ENCODE assay signal across 19 cellular contexts in the genomic region with DNA sequence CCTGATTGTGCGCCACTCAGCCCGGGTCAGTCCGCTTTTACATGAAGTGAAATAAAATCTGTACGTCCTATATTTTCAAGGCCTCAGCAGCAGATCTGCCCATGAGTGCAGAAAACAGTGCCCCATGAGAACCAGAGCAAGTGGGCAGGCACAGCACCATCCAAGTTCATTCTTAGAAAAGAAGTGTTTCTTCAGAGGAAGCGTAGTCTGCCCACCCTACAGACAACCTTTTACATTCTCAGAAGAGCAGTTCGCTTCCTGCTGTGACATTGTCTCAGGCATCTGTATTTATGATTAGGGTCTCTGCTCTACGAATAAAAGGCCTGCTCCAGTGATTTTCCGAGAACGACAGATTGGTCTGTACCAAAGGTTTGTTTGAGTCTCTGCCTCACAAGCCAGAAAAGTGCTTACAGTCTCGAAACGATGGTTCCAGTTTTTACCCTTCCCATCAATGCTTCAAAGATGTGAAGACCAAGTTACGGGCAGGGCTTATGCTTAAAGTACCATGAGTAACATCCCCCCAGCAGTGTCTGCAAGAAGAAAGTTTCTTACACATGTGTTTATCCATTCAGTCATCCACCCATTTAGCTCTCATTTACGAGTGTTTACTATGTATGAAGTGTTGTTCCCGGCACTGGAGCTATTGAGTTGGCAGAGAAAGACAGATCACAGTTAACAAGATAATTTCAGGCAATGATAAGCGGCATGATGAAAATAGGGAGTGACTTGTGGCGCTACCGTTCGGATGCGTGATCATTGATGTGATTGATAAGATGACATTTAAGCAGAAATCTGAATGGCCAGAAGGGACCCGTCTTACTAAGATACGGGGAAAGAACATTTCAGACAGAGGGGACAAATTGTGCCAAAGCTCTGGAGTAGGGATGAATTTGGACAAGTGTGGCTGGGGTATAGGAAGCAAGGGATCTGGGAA. TPM values are rescaled to one million over a fixed set of nuclear protein-coding genes. Genes with fewer than 3 reads are reported as not detected.
DNase-seq lines count a peak whose midpoint lies in the region; ATAC-seq, FAIRE-seq and TF ChIP-seq lines count a peak whose summit lies in the region.
"Had no signal": no experiment of that assay in that cellular context is flagged by ENCODE, and none has a peak within 500 bp of the region (broad histone marks: within the 10 kb centered on the region; RNA-seq: fewer than 3 reads in every experiment).

No MANE protein-coding gene starts in this region.

- no peaks in the 10 kb centered on the region for H3K36me3 Mint-ChIP-seq in activated CD4-positive, alpha-beta T cell treated with anti-CD3 and anti-CD28 coated beads for 36 hours (ENCODE audit: low read depth)
- no peaks in the 10 kb centered on the region for H3K36me3 Mint-ChIP-seq in activated CD4-positive, alpha-beta T cell treated with anti-CD3 and anti-CD28 coated beads, Interleukin-2, amount 10 ng/mL, durations not matched to agents 24 days and 14 days (ENCODE audit: low read depth)
- H3K36me3 Mint-ChIP-seq in CD4-positive, alpha-beta memory T cell = no peaks in the 10 kb centered on the region
- H3K36me3 Mint-ChIP-seq in T-helper 17 cell (ENCODE audit: low read depth) = no peaks in the 10 kb centered on the region
- no peaks in the 10 kb centered on the region for H3K36me3 Mint-ChIP-seq in glutamatergic neuron (ENCODE audit: unreplicated experiment)

- FAIRE-seq in pancreas (lab: Jason Lieb, UNC) = no peak
- FAIRE-seq: A204.1 had no signal

- intact Hi-C loops in activated CD4-positive, alpha-beta T cell treated with anti-CD3 and anti-CD28 coated beads for 36 hours (cut with DNase I, micrococcal nuclease) = no loop called here
- intact Hi-C loops in activated CD4-positive, alpha-beta T cell treated with anti-CD3 and anti-CD28 coated beads, Interleukin-2, amount 10 ng/mL, durations not matched to agents 24 days and 14 days (cut with micrococcal nuclease) = no loop called here
- intact Hi-C loops in CD4-positive, alpha-beta memory T cell (cut with micrococcal nuclease) = no loop called here
- intact Hi-C loops in pancreas (cut with DNase I) = no loop called here

- 86 to 88% methylated on average over 21 of the region's 21 CpGs for WGBS in pancreas, 2 donors

- peak overlapping the region; percentile 22 for H3K4me2 ChIP-seq in neural cell (ENCODE audit: low read length)
- H3K4me2 ChIP-seq: BLaER1 treated with 17β-estradiol and CSF1 and Interleukin-3, amounts not matched to agents 10 nM and 100 nM had no signal

- no peaks in the 10 kb centered on the region for H3K4me1 ChIP-seq in CD4-positive, alpha-beta memory T cell (ENCODE audit: insufficient read depth, low read length)
- no peaks in the 10 kb centered on the region for H3K4me1 ChIP-seq in pancreas

- TF ChIP-seq RAD21 in neural cell (conservative IDR thresholded peaks at IDR 0.05) = no peak

- H3K4me1 Mint-ChIP-seq in activated CD4-positive, alpha-beta T cell treated with anti-CD3 and anti-CD28 coated beads for 36 hours = peaks cover 13% of the 10 kb centered on the region
- H3K4me1 Mint-ChIP-seq in activated CD4-positive, alpha-beta T cell treated with anti-CD3 and anti-CD28 coated beads, Interleukin-2, amount 10 ng/mL, durations not matched to agents 24 days and 14 days = peaks cover 12% of the 10 kb centered on the region
- H3K4me1 Mint-ChIP-seq in CD4-positive, alpha-beta memory T cell = no peaks in the 10 kb centered on the region
- H3K4me1 Mint-ChIP-seq in T-helper 17 cell (peaks cover 26% of the 10 kb centered on the region), glutamatergic neuron (ENCODE audit: low read depth, unreplicated experiment) (no peaks in the 10 kb centered on the region)

- no peak overlapping the region for H3K27ac ChIP-seq in CD4-positive, alpha-beta memory T cell (ENCODE audit: low read depth, low read length)
- H3K27ac ChIP-seq in neural cell (ENCODE audit: low read length) = no peak overlapping the region
- no peak overlapping the region for H3K27ac ChIP-seq in pancreas
- H3K27ac ChIP-seq: BLaER1 treated with 17β-estradiol and CSF1 and Interleukin-3, amounts not matched to agents 10 nM and 100 nM; GM23248 had no signal

- H3K27me3 ChIP-seq in CD4-positive, alpha-beta memory T cell (ENCODE audit: insufficient read depth, low read length) = no peaks in the 10 kb centered on the region
- H3K27me3 ChIP-seq in neural cell (ENCODE audit: insufficient read depth, low read depth, low read length) = no peaks in the 10 kb centered on the region
- H3K27me3 ChIP-seq in pancreas = no peaks in the 10 kb centered on the region
- H3K27me3 ChIP-seq: BLaER1 treated with 17β-estradiol and CSF1 and Interleukin-3, amounts not matched to agents 10 nM and 100 nM had no signal

- CTCF ChIA-PET in activated CD4-positive, alpha-beta T cell treated with anti-CD3 and anti-CD28 coated beads for 36 hours (lab: Charles Lee) = interaction anchor here (0.6 kb wide), 1 partner anchor 1824 kb away, joined by 3 read pairs; no protein-coding TSS in a partner anchor
- CTCF ChIA-PET in CD4-positive, alpha-beta memory T cell (lab: Charles Lee; ENCODE audit: partially characterized antibody) = interaction anchor here (0.5 to 1.1 kb wide), 3 partner anchors 9 to 21 kb away, joined by 3 to 4 read pairs (median 4); no protein-coding TSS in a partner anchor

- ATAC-seq in activated CD4-positive, alpha-beta T cell treated with anti-CD3 and anti-CD28 coated beads for 36 hours = peak; percentile 43
- peak; percentile 35 for ATAC-seq in T-helper 17 cell
- ATAC-seq in pancreas = no peak
- ATAC-seq: Panc1 had no signal

- POLR2A ChIA-PET in activated CD4-positive, alpha-beta T cell treated with anti-CD3 and anti-CD28 coated beads for 36 hours (lab: Charles Lee) = no interaction called here
- POLR2A ChIA-PET in CD4-positive, alpha-beta memory T cell (lab: Charles Lee; ENCODE audit: partially characterized antibody) = interaction anchor here (0.7 kb wide), 1 partner anchor 95 kb away, joined by 3 read pairs; no protein-coding TSS in a partner anchor

- DNase-seq in activated CD4-positive, alpha-beta T cell treated with anti-CD3 and anti-CD28 coated beads for 36 hours = no peak
- DNase-seq in activated CD4-positive, alpha-beta T cell treated with anti-CD3 and anti-CD28 coated beads, Interleukin-2, amount 10 ng/mL, durations not matched to agents 24 days and 14 days = no peak
- DNase-seq in CD4-positive, alpha-beta memory T cell = no peak
- DNase-seq in T-helper 17 cell = no peak
- no peak for DNase-seq in pancreas
- DNase-seq in glutamatergic neuron = no peak
- DNase-seq: COR-L47, DMS153, EL, GM23248, KBM-7, NCI-H1436, NCI-H2029, NCI-H2171 had no signal

- TF ChIP-seq CTCF in neural cell (IDR thresholded peaks at IDR 0.05; ENCODE audit: poor library complexity, severe bottlenecking) (no peak), pancreas (IDR thresholded peaks at IDR 0.05) (no peak), glutamatergic neuron (IDR thresholded peaks at IDR 0.05; ENCODE audit: partially characterized antibody, unreplicated experiment) (no peak)

- H3K4me3 Mint-ChIP-seq in activated CD4-positive, alpha-beta T cell treated with anti-CD3 and anti-CD28 coated beads for 36 hours = no peak overlapping the region
- H3K4me3 Mint-ChIP-seq in activated CD4-positive, alpha-beta T cell treated with anti-CD3 and anti-CD28 coated beads, Interleukin-2, amount 10 ng/mL, durations not matched to agents 24 days and 14 days = no peak overlapping the region
- peak overlapping the region in 5 of 8 donors; percentile 17 to 66 (median 50) for H3K4me3 Mint-ChIP-seq in CD4-positive, alpha-beta memory T cell
- peak overlapping the region; percentile 64 for H3K4me3 Mint-ChIP-seq in T-helper 17 cell
- no peak overlapping the region for H3K4me3 Mint-ChIP-seq in glutamatergic neuron (ENCODE audit: unreplicated experiment)

- no peaks in the 10 kb centered on the region for H3K36me3 ChIP-seq in CD4-positive, alpha-beta memory T cell (ENCODE audit: insufficient read depth, low read length)
- H3K36me3 ChIP-seq in neural cell (ENCODE audit: insufficient read depth, low read length) = no peaks in the 10 kb centered on the region
- no peaks in the 10 kb centered on the region for H3K36me3 ChIP-seq in pancreas
- H3K36me3 ChIP-seq: BLaER1 treated with 17β-estradiol and CSF1 and Interleukin-3, amounts not matched to agents 10 nM and 100 nM had no signal

- no peaks in the 10 kb centered on the region for H4K20me1 ChIP-seq in neural cell (ENCODE audit: insufficient read depth)
- H4K20me1 ChIP-seq: BLaER1 treated with 17β-estradiol and CSF1 and Interleukin-3, amounts not matched to agents 10 nM and 100 nM had no signal

- peaks cover 2% of the 10 kb centered on the region for H3K27me3 Mint-ChIP-seq in activated CD4-positive, alpha-beta T cell treated with anti-CD3 and anti-CD28 coated beads for 36 hours
- no peaks in the 10 kb centered on the region for H3K27me3 Mint-ChIP-seq in activated CD4-positive, alpha-beta T cell treated with anti-CD3 and anti-CD28 coated beads, Interleukin-2, amount 10 ng/mL, durations not matched to agents 24 days and 14 days
- no peaks in the 10 kb centered on the region for H3K27me3 Mint-ChIP-seq in CD4-positive, alpha-beta memory T cell
- peaks cover 7% of the 10 kb centered on the region for H3K27me3 Mint-ChIP-seq in T-helper 17 cell
- H3K27me3 Mint-ChIP-seq in glutamatergic neuron (ENCODE audit: unreplicated experiment) = no peaks in the 10 kb centered on the region

- H3K79me2 ChIP-seq in neural cell (replicated peaks; ENCODE audit: insufficient read depth, low read length) = no peaks in the 10 kb centered on the region

- no peak overlapping the region for H2AFZ ChIP-seq in neural cell (ENCODE audit: low read depth, low read length)
- H2AFZ ChIP-seq: GM23248 had no signal

- no peak overlapping the region for H3K4me3 ChIP-seq in CD4-positive, alpha-beta memory T cell (ENCODE audit: low read length in 2 of 2)
- H3K4me3 ChIP-seq in neural cell (ENCODE audit: low read length) = no peak overlapping the region
- H3K4me3 ChIP-seq in pancreas = no peak overlapping the region
- H3K4me3 ChIP-seq: BLaER1 treated with 17β-estradiol and CSF1 and Interleukin-3, amounts not matched to agents 10 nM and 100 nM; GM23248 had no signal

- TF ChIP-seq EP300 in neural cell (conservative IDR thresholded peaks at IDR 0.05; ENCODE audit: poor library complexity, severe bottlenecking) = peak; percentile 73

- H3K9me2 ChIP-seq in neural cell (ENCODE audit: insufficient read depth, low read length) = no peaks in the 10 kb centered on the region

- no peaks in the 10 kb centered on the region for H3K9me3 ChIP-seq in CD4-positive, alpha-beta memory T cell (ENCODE audit: control insufficient read depth in 1 of 2, low read length in 2 of 2)
- H3K9me3 ChIP-seq in T-helper 17 cell (ENCODE audit: control insufficient read depth, low read length, poor library complexity, severe bottlenecking) = no peaks in the 10 kb centered on the region
- no peaks in the 10 kb centered on the region for H3K9me3 ChIP-seq in neural cell (ENCODE audit: low read length)
- no peaks in the 10 kb centered on the region for H3K9me3 ChIP-seq in pancreas
- H3K9me3 ChIP-seq: BLaER1 treated with 17β-estradiol and CSF1 and Interleukin-3, amounts not matched to agents 10 nM and 100 nM had no signal

- H3K9ac ChIP-seq in neural cell (ENCODE audit: low read length) = no peak overlapping the region
- H3K9ac ChIP-seq: BLaER1 treated with 17β-estradiol and CSF1 and Interleukin-3, amounts not matched to agents 10 nM and 100 nM; GM23248 had no signal

- H3F3A ChIP-seq in neural cell (ENCODE audit: insufficient read depth, low read length, poor library complexity, severe bottlenecking) = peaks cover 3% of the 10 kb centered on the region

- peak overlapping the region; percentile 63 for H3K27ac Mint-ChIP-seq in activated CD4-positive, alpha-beta T cell treated with anti-CD3 and anti-CD28 coated beads for 36 hours
- no peak overlapping the region for H3K27ac Mint-ChIP-seq in activated CD4-positive, alpha-beta T cell treated with anti-CD3 and anti-CD28 coated beads, Interleukin-2, amount 10 ng/mL, durations not matched to agents 24 days and 14 days
- peak overlapping the region in 4 of 7 donors; percentile 8 to 74 (median 30) for H3K27ac Mint-ChIP-seq in CD4-positive, alpha-beta memory T cell
- H3K27ac Mint-ChIP-seq in T-helper 17 cell (peak overlapping the region; percentile 24), glutamatergic neuron (ENCODE audit: unreplicated experiment) (no peak overlapping the region)

- H3K9me3 Mint-ChIP-seq in activated CD4-positive, alpha-beta T cell treated with anti-CD3 and anti-CD28 coated beads for 36 hours (ENCODE audit: low read depth) = no peaks in the 10 kb centered on the region
- no peaks in the 10 kb centered on the region for H3K9me3 Mint-ChIP-seq in activated CD4-positive, alpha-beta T cell treated with anti-CD3 and anti-CD28 coated beads, Interleukin-2, amount 10 ng/mL, durations not matched to agents 24 days and 14 days
- no peaks in the 10 kb centered on the region for H3K9me3 Mint-ChIP-seq in CD4-positive, alpha-beta memory T cell
- H3K9me3 Mint-ChIP-seq in glutamatergic neuron (ENCODE audit: unreplicated experiment) = no peaks in the 10 kb centered on the region

RNA-seq across cellular contexts. Expression of gene CTLA4, which starts 31.4 kb away (rescaled TPM):
- total RNA-seq in activated CD4-positive, alpha-beta T cell treated with anti-CD3 and anti-CD28 coated beads for 36 hours = 100 to 1,000 TPM; 121 to 127 TPM
- 104 TPM in 2 replicates for total RNA-seq in activated CD4-positive, alpha-beta T cell treated with anti-CD3 and anti-CD28 coated beads, Interleukin-2, amount 10 ng/mL, durations not matched to agents 24 days and 14 days
- total RNA-seq in CD4-positive, alpha-beta memory T cell = 10 to 100 TPM; 18.4 to 20.4 TPM
- polyA plus RNA-seq in CD4-positive, alpha-beta memory T cell = 1 to 10 TPM; 7.6 to 9.0 TPM
- total RNA-seq in T-helper 17 cell = 100 to 1,000 TPM in 1 of 2 donors, 10 to 100 TPM in 1; 77.2 to 109 TPM
- polyA plus RNA-seq in neural cell = not detected in 2 replicates
- polyA minus RNA-seq in neural cell = not detected in 2 replicates
- under 1 TPM in 3 of 6 donors, not detected in 3; 0.16 to 0.25 (median 0.17) TPM for total RNA-seq in pancreas
- polyA plus RNA-seq in pancreas = not detected
- total RNA-seq in glutamatergic neuron (ENCODE audit: unreplicated experiment) = not detected
- total RNA-seq: GM23248, NCI-H460 had no signal
- polyA plus RNA-seq: GM23248 had no signal

Comparison
In these comparisons a context has a peak if more than half of its experiments do, and no peak if none do; other contexts are left out.
1. H3K27ac Mint-ChIP-seq: peak in activated CD4-positive, alpha-beta T cell treated with anti-CD3 and anti-CD28 coated beads for 36 hours (single experiment), CD4-positive, alpha-beta memory T cell (4 of 7) and T-helper 17 cell (single experiment); none in activated CD4-positive, alpha-beta T cell treated with anti-CD3 and anti-CD28 coated beads, Interleukin-2, amount 10 ng/mL, durations not matched to agents 24 days and 14 days (single experiment) and glutamatergic neuron (single experiment).
2. ATAC-seq: peak in activated CD4-positive, alpha-beta T cell treated with anti-CD3 and anti-CD28 coated beads for 36 hours (single experiment) and T-helper 17 cell (single experiment); none in pancreas (0 of 4).
3. H3K4me3 Mint-ChIP-seq: peak in CD4-positive, alpha-beta memory T cell (5 of 8) and T-helper 17 cell (single experiment); none in activated CD4-positive, alpha-beta T cell treated with anti-CD3 and anti-CD28 coated beads for 36 hours (single experiment), activated CD4-positive, alpha-beta T cell treated with anti-CD3 and anti-CD28 coated beads, Interleukin-2, amount 10 ng/mL, durations not matched to agents 24 days and 14 days (single experiment) and glutamatergic neuron (single experiment).
4. RNA of gene CTLA4, which starts 31.4 kb away (total RNA-seq): 121 to 127 TPM in activated CD4-positive, alpha-beta T cell treated with anti-CD3 and anti-CD28 coated beads for 36 hours, 77.2 to 109 TPM in T-helper 17 cell, 104 TPM in activated CD4-positive, alpha-beta T cell treated with anti-CD3 and anti-CD28 coated beads, Interleukin-2, amount 10 ng/mL, durations not matched to agents 24 days and 14 days and 18.4 to 20.4 TPM in CD4-positive, alpha-beta memory T cell; 0.16 to 0.25 TPM in pancreas and not detected in glutamatergic neuron (single experiment); every median in the first group is over 10 times any median in the second.